ENCODE assay signal across 20 cellular contexts in genomic region chr5:59559847-59560246, GRCh38.
DNase-seq lines count a peak whose midpoint lies in the region; ATAC-seq and TF ChIP-seq lines count a peak whose summit lies in the region.
"Had no signal": no experiment of that assay in that cellular context is flagged by ENCODE, and none has a peak within 500 bp of the region (broad histone marks: within the 10 kb centered on the region; RNA-seq: fewer than 3 reads in every experiment).

No MANE protein-coding gene starts in this region.

- H3K56ac ChIP-seq in mesendoderm (ENCODE audit: low read length) = no peak overlapping the region

- DNase-seq in epidermal melanocyte (ENCODE audit: insufficient read length, low spot score) = peak; percentile 42
- DNase-seq in mesendoderm = no peak
- DNase-seq in hypothalamus (lab: John Stamatoyannopoulos, UW) = no peak
- DNase-seq in omental fat pad (ENCODE audit: low spot score) = no peak
- DNase-seq in activated T-cell treated with anti-CD3 and anti-CD28 coated beads, Interleukin-2, amount 50 U/mL, for 1 hour = no peak
- DNase-seq: AML-193; CD4-positive, alpha-beta T cell; H9; HFFc6; IMR-90; KG1; MM.1S; NCI-H446 treated with DMSO at 0.1 percent for 48 hours; Right ventricle myocardium superior; RPMI8226 had no signal

- no peak for ATAC-seq in omental fat pad (ENCODE audit: low FRiP score)
- ATAC-seq: GM23338 had no signal

- H2BK120ac ChIP-seq in mesendoderm (ENCODE audit: low read depth, low read length) = peak overlapping the region; percentile 99

- H3K4me1 ChIP-seq in KMS-11 (ENCODE audit: low read depth, poor library complexity, severe bottlenecking) = peaks cover 61% of the 10 kb centered on the region
- H3K4me1 ChIP-seq in mesendoderm (ENCODE audit: control insufficient read depth, low read depth, low read length) = peaks cover 8% of the 10 kb centered on the region

- peak overlapping the region; percentile 36 for H2BK5ac ChIP-seq in mesendoderm (ENCODE audit: low read length)

- no peak overlapping the region for H2BK15ac ChIP-seq in mesendoderm (replicated peaks; ENCODE audit: low read depth)

- no peak overlapping the region for H3K23ac ChIP-seq in mesendoderm (ENCODE audit: low read length)

- TF ChIP-seq CTCF in 22Rv1 (IDR thresholded peaks at IDR 0.05) (no peak), KMS-11 (conservative IDR thresholded peaks at IDR 0.05; ENCODE audit: low read depth, low read length) (no peak), omental fat pad (IDR thresholded peaks at IDR 0.05) (no peak)

- H3K36me3 ChIP-seq in KMS-11 (ENCODE audit: insufficient read depth) (no peaks in the 10 kb centered on the region), mesendoderm (ENCODE audit: control insufficient read depth, insufficient read depth, low read length) (no peaks in the 10 kb centered on the region)
- H3K36me3 ChIP-seq: BLaER1 treated with 17β-estradiol and CSF1 and Interleukin-3, amounts not matched to agents 10 nM and 100 nM; SJSA1 had no signal

- no peak overlapping the region for H2AFZ ChIP-seq in KMS-11 (ENCODE audit: low read depth)
- H2AFZ ChIP-seq: GM23338 had no signal

- H3K9ac ChIP-seq in KMS-11 = no peak overlapping the region
- no peak overlapping the region for H3K9ac ChIP-seq in mesendoderm (ENCODE audit: low read length)
- H3K9ac ChIP-seq: BLaER1 treated with 17β-estradiol and CSF1 and Interleukin-3, amounts not matched to agents 10 nM and 100 nM had no signal

- H3K4me2 ChIP-seq in KMS-11 (0 out of 2 replicates have a peak overlapping the region, but pooled peaks have one; percentile 2), mesendoderm (ENCODE audit: low read length) (no peak overlapping the region)
- H3K4me2 ChIP-seq: BLaER1 treated with 17β-estradiol and CSF1 and Interleukin-3, amounts not matched to agents 10 nM and 100 nM; GM23338 had no signal

- H3K79me1 ChIP-seq in mesendoderm (ENCODE audit: low read length) = no peaks in the 10 kb centered on the region

- H4K20me1 ChIP-seq in KMS-11 (ENCODE audit: insufficient read depth) = no peaks in the 10 kb centered on the region
- H4K20me1 ChIP-seq: BLaER1 treated with 17β-estradiol and CSF1 and Interleukin-3, amounts not matched to agents 10 nM and 100 nM had no signal

- H3K4ac ChIP-seq in mesendoderm (ENCODE audit: low read depth, low read length) = peak overlapping the region; percentile 87

- H3K27ac ChIP-seq in 22Rv1 = peak overlapping the region; percentile 41; the same call in 1 of the 2 replicates
- H3K27ac ChIP-seq in KMS-11 = no peak overlapping the region
- H3K27ac ChIP-seq in mesendoderm (ENCODE audit: low read depth, low read length) = peak overlapping the region; percentile 45
- H3K27ac ChIP-seq: SJSA1 had no signal

- H3K79me2 ChIP-seq in KMS-11 (ENCODE audit: insufficient read depth, low read depth) (no peaks in the 10 kb centered on the region), mesendoderm (ENCODE audit: control insufficient read depth, insufficient read depth, low read length) (no peaks in the 10 kb centered on the region)

- H2AK5ac ChIP-seq in mesendoderm (ENCODE audit: low read length) = no peak overlapping the region

- peak overlapping the region; percentile 92 for H3K18ac ChIP-seq in mesendoderm (ENCODE audit: low read length)

- H3K4me3 ChIP-seq in KMS-11 (IDR thresholded peaks at IDR 0.05; ENCODE audit: insufficient read depth, low read depth, low read length) (no peak overlapping the region), mesendoderm (ENCODE audit: low read length) (no peak overlapping the region)
- H3K4me3 ChIP-seq: BLaER1 treated with 17β-estradiol and CSF1 and Interleukin-3, amounts not matched to agents 10 nM and 100 nM; GM23338; SJSA1 had no signal

- no peak overlapping the region for H4K5ac ChIP-seq in mesendoderm (ENCODE audit: low read length)

- peak overlapping the region; percentile 89 for H4K8ac ChIP-seq in mesendoderm (ENCODE audit: low read depth, low read length)

- no CpG with 5 or more reads among the region's 4 CpGs for WGBS in mesendoderm (ENCODE audit: extremely low coverage, insufficient coverage, low lambda C conversion rate)

- H3K27me3 ChIP-seq in KMS-11 (ENCODE audit: insufficient read depth, low read depth) (no peaks in the 10 kb centered on the region), mesendoderm (ENCODE audit: insufficient read depth, low read length, poor library complexity) (no peaks in the 10 kb centered on the region)
- H3K27me3 ChIP-seq: BLaER1 treated with 17β-estradiol and CSF1 and Interleukin-3, amounts not matched to agents 10 nM and 100 nM; SJSA1 had no signal
